Comparison of ENCODE assay signal across 8 cellular contexts in genomic region chr1:20717452-20718342, GRCh38. TPM values are rescaled to one million over a fixed set of nuclear protein-coding genes. Genes with fewer than 3 reads are reported as not detected.
A peak's percentile ranks its signal among the peaks of the same experiment; 100 is the strongest.
DNase-seq lines count a peak whose midpoint lies in the region; ATAC-seq and TF ChIP-seq lines count a peak whose summit lies in the region.

KIF17 (minus strand) TSS chr1:20718007; CDS start chr1:20717706, 301 bp downstream.

- no peaks in the 10 kb centered on the region for H3K9me3 ChIP-seq in colonic mucosa

- intact Hi-C loops in colonic mucosa (cut with DNase I): no loop called here
- intact Hi-C loops in left colon (cut with DNase I, micrococcal nuclease): no loop called here

- H3K9ac ChIP-seq in colonic mucosa (ENCODE audit: low read depth in 2 of 2, low read length in 2 of 2): no peak within 1 kb of the TSS

- H3K27me3 ChIP-seq in colonic mucosa: peaks cover 11% of the 10 kb centered on the region

- ATAC-seq in left colon: peak; percentile 94
- no peak for ATAC-seq in HG03342 (IDR thresholded peaks at IDR 0.05; ENCODE audit: unreplicated experiment)
- ATAC-seq in GM19328 (IDR thresholded peaks at IDR 0.05; ENCODE audit: unreplicated experiment): no peak

- no peak within 1 kb of the TSS for H3K27ac ChIP-seq in colonic mucosa

- no peak for TF ChIP-seq CTCF in colonic mucosa (IDR thresholded peaks at IDR 0.05)

- DNase-seq in G401 (ENCODE audit: low spot score) (peak; percentile 44), NCI-H1092 treated with DMSO at 0.1 percent for 48 hours (lab: John Stamatoyannopoulos, UW) (peak; percentile 46), colonic mucosa (peak; percentile 78), left colon (peak; percentile 58 to 84)
- peak; percentile 59 to 65 for DNase-seq in activated CD4-positive, alpha-beta T cell treated with anti-CD3 and anti-CD28 coated beads for 4 hours
- peak; percentile 59 for DNase-seq in stimulated activated CD4-positive, alpha-beta T cell treated with anti-CD3 and anti-CD28 coated beads, Interleukin-2, amount 100 ng/mL, for 4 hours (ENCODE audit: low read depth)

- in situ Hi-C loops in G401 (cut with HindIII; ENCODE audit: low sequenced_read_pairs): no loop called here

- peak within 1 kb of the TSS; percentile 34 for H3K4me3 ChIP-seq in colonic mucosa

- no peaks in the 10 kb centered on the region for H3K36me3 ChIP-seq in colonic mucosa

- H3K4me1 ChIP-seq in colonic mucosa: no peaks in the 10 kb centered on the region

RNA-seq across cellular contexts. Expression of gene KIF17, which starts in this region (rescaled TPM):
- total RNA-seq in G401 (2014; rRNA removed; shearing (Covaris generic)): 0.43 and 1.4 TPM in 2 replicates
- 1 to 10 TPM in 1 of 2 donors, under 1 TPM in 1; 0.27 to 1.4 TPM for total RNA-seq in colonic mucosa
- 1 to 10 TPM in 1 of 2 donors, under 1 TPM in 1; 0.31 to 1.6 TPM for total RNA-seq in left colon
